ENCODE assay signal across 8 cellular contexts in the genomic region with DNA sequence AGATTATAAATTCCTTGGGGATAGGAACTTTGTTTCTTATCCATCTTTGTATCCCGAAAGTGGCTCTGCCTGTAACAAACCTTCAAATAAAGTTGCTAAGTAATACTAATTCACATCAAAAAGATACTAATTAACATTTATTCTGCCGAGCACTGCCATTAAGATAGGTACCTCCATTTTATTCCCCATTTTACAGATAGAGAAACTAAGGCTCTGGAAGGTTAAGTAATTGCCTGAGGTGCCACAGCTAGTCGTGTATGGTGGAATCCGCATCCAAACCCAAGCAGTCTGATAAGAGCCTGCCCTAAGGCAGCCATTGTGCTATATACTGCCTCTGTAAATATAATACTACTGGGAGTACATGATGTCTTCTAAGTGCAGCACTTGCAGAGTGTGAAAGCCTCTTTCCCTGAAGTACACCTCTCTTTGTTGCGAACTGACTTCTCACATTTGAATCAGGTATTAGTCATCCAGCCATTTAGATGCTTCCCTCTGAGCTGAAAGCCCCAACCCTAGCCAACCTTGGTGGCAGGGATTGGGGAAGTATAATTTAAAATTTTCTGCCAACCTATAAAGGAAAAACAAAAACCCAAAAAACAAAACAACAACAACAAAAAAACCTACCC.
A peak's percentile ranks its signal among the peaks of the same experiment; 100 is the strongest.
DNase-seq lines count a peak whose midpoint lies in the region; ATAC-seq and TF ChIP-seq lines count a peak whose summit lies in the region.

No MANE protein-coding gene starts in this region.

- H3K4me1 ChIP-seq in gastroesophageal sphincter = peaks cover 5 to 26% (median 12%) of the 10 kb centered on the region in 3 donors

- no peaks in the 10 kb centered on the region for H3K36me3 Mint-ChIP-seq in CD4-positive, alpha-beta T cell (ENCODE audit: low read depth)
- H3K36me3 Mint-ChIP-seq in IgD-negative memory B cell = no peaks in the 10 kb centered on the region
- H3K36me3 Mint-ChIP-seq in activated naive CD8-positive, alpha-beta T cell treated with anti-CD3 and anti-CD28 coated beads, Interleukin-2, amount 10 ng/mL, durations not matched to agents 7 days and 5 days = no peaks in the 10 kb centered on the region
- H3K36me3 Mint-ChIP-seq in naive B cell = no peaks in the 10 kb centered on the region

- no peaks in the 10 kb centered on the region for H3K27me3 Mint-ChIP-seq in CD4-positive, alpha-beta T cell
- no peaks in the 10 kb centered on the region for H3K27me3 Mint-ChIP-seq in IgD-negative memory B cell
- H3K27me3 Mint-ChIP-seq in activated naive CD8-positive, alpha-beta T cell treated with anti-CD3 and anti-CD28 coated beads, Interleukin-2, amount 10 ng/mL, durations not matched to agents 7 days and 5 days = no peaks in the 10 kb centered on the region
- no peaks in the 10 kb centered on the region for H3K27me3 Mint-ChIP-seq in naive B cell

- no peaks in the 10 kb centered on the region for H3K9me3 Mint-ChIP-seq in CD4-positive, alpha-beta T cell
- H3K9me3 Mint-ChIP-seq in IgD-negative memory B cell = no peaks in the 10 kb centered on the region
- no peaks in the 10 kb centered on the region for H3K9me3 Mint-ChIP-seq in activated naive CD8-positive, alpha-beta T cell treated with anti-CD3 and anti-CD28 coated beads, Interleukin-2, amount 10 ng/mL, durations not matched to agents 7 days and 5 days
- no peaks in the 10 kb centered on the region for H3K9me3 Mint-ChIP-seq in naive B cell

- no peak overlapping the region for H3K4me3 ChIP-seq in gastroesophageal sphincter

- CTCF ChIA-PET in CD4-positive, alpha-beta T cell (lab: Charles Lee) = interaction anchor here (0.8 to 1.9 kb wide), 6 partner anchors 8 to 96 kb away, joined by 3 to 7 read pairs (median 4); no protein-coding TSS in a partner anchor

- TF ChIP-seq POLR2A in gastroesophageal sphincter (IDR thresholded peaks at IDR 0.05) = no peak

- POLR2A ChIA-PET in CD4-positive, alpha-beta T cell (lab: Charles Lee) = interaction anchor here (0.9 to 7.5 kb wide), 6 partner anchors 10 to 85 kb away, joined by 3 to 224 read pairs (median 36); a partner anchor contains a TSS
- POLR2A ChIA-PET in activated naive CD8-positive, alpha-beta T cell treated with anti-CD3 and anti-CD28 coated beads, Interleukin-2, amount 10 ng/mL, durations not matched to agents 7 days and 5 days (lab: Charles Lee) = interaction anchor here (1.3 to 9.1 kb wide), 6 partner anchors 10 to 93 kb away, joined by 3 to 179 read pairs (median 41); a partner anchor contains a TSS

- WGBS in gastroesophageal sphincter (ENCODE audit: low coverage in 1 of 2), 2 donors = 73 to 90% methylated on average over 4 to 5 of the region's 5 CpGs

- DNase-seq in CD4-positive, alpha-beta T cell = no peak
- DNase-seq in activated naive CD8-positive, alpha-beta T cell treated with anti-CD3 and anti-CD28 coated beads, Interleukin-2, amount 10 ng/mL, durations not matched to agents 7 days and 5 days = no peak
- DNase-seq in naive B cell = no peak

- H3K36me3 ChIP-seq in gastroesophageal sphincter = no peaks in the 10 kb centered on the region

- peak overlapping the region; percentile 89 for H3K27ac Mint-ChIP-seq in CD4-positive, alpha-beta T cell
- peak overlapping the region; percentile 74 to 96 (median 86) for H3K27ac Mint-ChIP-seq in IgD-negative memory B cell
- H3K27ac Mint-ChIP-seq in activated naive CD8-positive, alpha-beta T cell treated with anti-CD3 and anti-CD28 coated beads, Interleukin-2, amount 10 ng/mL, durations not matched to agents 7 days and 5 days = peak overlapping the region; percentile 65
- H3K27ac Mint-ChIP-seq in naive B cell = peak overlapping the region in 5 of 6 donors; percentile 17 to 76 (median 53)

- H3K27me3 ChIP-seq in CD4-positive, alpha-beta T cell (ENCODE audit: control insufficient read depth, insufficient read depth, low read length) = no peaks in the 10 kb centered on the region
- no peaks in the 10 kb centered on the region for H3K27me3 ChIP-seq in gastroesophageal sphincter

- H3K4me3 Mint-ChIP-seq in CD4-positive, alpha-beta T cell = peak overlapping the region; percentile 70
- peak overlapping the region in 3 of 4 donors; percentile 72 to 76 (median 75) for H3K4me3 Mint-ChIP-seq in IgD-negative memory B cell
- peak overlapping the region; percentile 33 for H3K4me3 Mint-ChIP-seq in activated naive CD8-positive, alpha-beta T cell treated with anti-CD3 and anti-CD28 coated beads, Interleukin-2, amount 10 ng/mL, durations not matched to agents 7 days and 5 days
- peak overlapping the region in 6 of 8 donors; percentile 47 to 78 (median 54) for H3K4me3 Mint-ChIP-seq in naive B cell

- TF ChIP-seq EP300 in gastroesophageal sphincter (IDR thresholded peaks at IDR 0.05) = no peak

- intact Hi-C loops in CD4-positive, alpha-beta T cell (cut with DNase I, micrococcal nuclease) = loop anchor here in 1 of 2 experiments (2.0 kb wide), 1 partner anchor 59 kb away; no protein-coding TSS in a partner anchor

- no peak for ATAC-seq in CD4-positive, alpha-beta T cell (ENCODE audit: poor library complexity)
- no peak for ATAC-seq in activated naive CD8-positive, alpha-beta T cell treated with anti-CD3 and anti-CD28 coated beads, Interleukin-2, amount 10 ng/mL, durations not matched to agents 7 days and 5 days (ENCODE audit: low read depth)
- ATAC-seq in naive B cell (ENCODE audit: low read depth in 2 of 2) (no peak), HG03521 (IDR thresholded peaks at IDR 0.05; ENCODE audit: unreplicated experiment) (no peak), gastroesophageal sphincter (no peak), HG03135 (IDR thresholded peaks at IDR 0.05; ENCODE audit: unreplicated experiment) (no peak), GM18511 (IDR thresholded peaks at IDR 0.05; ENCODE audit: unreplicated experiment) (no peak)

- H3K4me1 Mint-ChIP-seq in CD4-positive, alpha-beta T cell (ENCODE audit: low read depth) = peaks cover 57% of the 10 kb centered on the region
- peaks cover 33 to 58% (median 47%) of the 10 kb centered on the region in 3 donors for H3K4me1 Mint-ChIP-seq in IgD-negative memory B cell
- H3K4me1 Mint-ChIP-seq in activated naive CD8-positive, alpha-beta T cell treated with anti-CD3 and anti-CD28 coated beads, Interleukin-2, amount 10 ng/mL, durations not matched to agents 7 days and 5 days = peaks cover 52% of the 10 kb centered on the region
- peaks cover 19 to 55% (median 43%) of the 10 kb centered on the region in 3 donors for H3K4me1 Mint-ChIP-seq in naive B cell

- no peak overlapping the region for H3K27ac ChIP-seq in CD4-positive, alpha-beta T cell (ENCODE audit: low read depth, low read length)
- peak overlapping the region in 1 of 4 donors; percentile 86 for H3K27ac ChIP-seq in gastroesophageal sphincter

- no peak for TF ChIP-seq CTCF in CD4-positive, alpha-beta T cell (IDR thresholded peaks at IDR 0.05)
- no peak for TF ChIP-seq CTCF in gastroesophageal sphincter (IDR thresholded peaks at IDR 0.05)

- H3K9me3 ChIP-seq in CD4-positive, alpha-beta T cell (ENCODE audit: control insufficient read depth, low read length) = no peaks in the 10 kb centered on the region
- no peaks in the 10 kb centered on the region for H3K9me3 ChIP-seq in gastroesophageal sphincter
